In the genomic region with DNA sequence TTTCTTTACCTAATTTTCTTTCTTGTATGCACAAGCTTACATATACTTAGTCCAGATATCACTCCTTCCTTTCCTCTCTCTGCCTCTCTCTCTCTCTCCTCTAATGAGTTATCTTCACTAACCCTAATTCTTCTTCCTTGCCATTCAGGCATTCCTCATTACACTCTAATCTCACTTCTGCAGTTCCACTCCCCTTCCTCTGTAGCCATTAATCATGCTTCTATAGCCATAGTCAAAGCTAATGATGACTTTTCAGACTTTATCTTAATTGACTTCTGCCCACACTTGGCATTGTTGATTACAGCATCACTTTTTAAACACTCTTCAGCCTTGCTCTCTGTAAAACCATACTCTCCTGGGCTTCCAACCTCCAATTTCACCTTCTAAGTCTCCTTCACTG, we compare ENCODE assay signal across 1 cellular context.
A peak's percentile ranks its signal among the peaks of the same experiment; 100 is the strongest.
TF ChIP-seq lines count a peak whose summit lies in the region.

No MANE protein-coding gene starts in this region.

TF ChIP-seq in K562, 482 proteins besides CTCF, POLR2A, EP300 and RAD21 (continued from another document and continues in another):
- TF ChIP-seq, protein P1, sequence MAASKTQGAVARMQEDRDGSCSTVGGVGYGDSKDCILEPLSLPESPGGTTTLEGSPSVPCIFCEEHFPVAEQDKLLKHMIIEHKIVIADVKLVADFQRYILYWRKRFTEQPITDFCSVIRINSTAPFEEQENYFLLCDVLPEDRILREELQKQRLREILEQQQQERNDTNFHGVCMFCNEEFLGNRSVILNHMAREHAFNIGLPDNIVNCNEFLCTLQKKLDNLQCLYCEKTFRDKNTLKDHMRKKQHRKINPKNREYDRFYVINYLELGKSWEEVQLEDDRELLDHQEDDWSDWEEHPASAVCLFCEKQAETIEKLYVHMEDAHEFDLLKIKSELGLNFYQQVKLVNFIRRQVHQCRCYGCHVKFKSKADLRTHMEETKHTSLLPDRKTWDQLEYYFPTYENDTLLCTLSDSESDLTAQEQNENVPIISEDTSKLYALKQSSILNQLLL (CRISPR knock-in tag; IDR thresholded peaks at IDR 0.05; ENCODE audit: borderline replicate concordance): no peak
- TF ChIP-seq ZNF431 (CRISPR knock-in tag; IDR thresholded peaks at IDR 0.05) (no peak), SUPT5H (IDR thresholded peaks at IDR 0.05) (no peak), ETV6 (IDR thresholded peaks at IDR 0.05; ENCODE audit: borderline replicate concordance in 1 of 2, low read depth in 2 of 2, low read length in 1 of 2) (no peak), ETV6 (CRISPR knock-in tag; IDR thresholded peaks at IDR 0.05; ENCODE audit: borderline replicate concordance) (no peak), RBM22 (IDR thresholded peaks at IDR 0.05; ENCODE audit: low read depth, low read length, poor library complexity, severe bottlenecking) (no peak), ZNF740 (CRISPR knock-in tag; IDR thresholded peaks at IDR 0.05) (no peak), ZNF740 (tag; IDR thresholded peaks at IDR 0.05) (no peak), ARHGAP35 (IDR thresholded peaks at IDR 0.05; ENCODE audit: partially characterized antibody) (no peak), POLR2H (tag; IDR thresholded peaks at IDR 0.05; ENCODE audit: low read depth) (no peak), TAL1 (IDR thresholded peaks at IDR 0.05) (peak; percentile 94), TAF7 (tag; IDR thresholded peaks at IDR 0.05) (no peak), SRSF9 (IDR thresholded peaks at IDR 0.05; ENCODE audit: borderline replicate concordance, low read depth, low read length) (no peak), BRD9 (IDR thresholded peaks at IDR 0.05; ENCODE audit: low read depth, partially characterized antibody) (no peak), SIRT6 (IDR thresholded peaks at IDR 0.05; ENCODE audit: low read depth, low read length) (no peak), NEUROD1 (IDR thresholded peaks at IDR 0.05; ENCODE audit: borderline replicate concordance, low read depth, low read length, partially characterized antibody) (no peak), KLF1 (tag; IDR thresholded peaks at IDR 0.05) (no peak), ZFPM2 (CRISPR knock-in tag; IDR thresholded peaks at IDR 0.05) (no peak), KLF16 (IDR thresholded peaks at IDR 0.05) (peak; percentile 86), ZNF586 (CRISPR knock-in tag; conservative IDR thresholded peaks at IDR 0.05) (no peak), ZBTB43 (CRISPR knock-in tag; IDR thresholded peaks at IDR 0.05) (no peak), HMG20A (CRISPR knock-in tag; conservative IDR thresholded peaks at IDR 0.05) (0 out of 2 replicates have a peak, but pooled peaks have one; percentile 51), SAP30 (IDR thresholded peaks at IDR 0.05; ENCODE audit: borderline replicate concordance, insufficient read depth, low read depth, low read length, poor library complexity, severe bottlenecking) (no peak), POLR2B (IDR thresholded peaks at IDR 0.05; ENCODE audit: low read depth, partially characterized antibody) (no peak), WHSC1 (IDR thresholded peaks at IDR 0.05; ENCODE audit: low read length) (no peak), SMARCA4 (IDR thresholded peaks at IDR 0.05) (peak; percentile 93), ZNF212 (CRISPR knock-in tag; IDR thresholded peaks at IDR 0.05) (no peak), RBBP5 (IDR thresholded peaks at IDR 0.05; ENCODE audit: borderline replicate concordance, insufficient read depth, low read length, poor library complexity, severe bottlenecking) (no peak), PHF8 (IDR thresholded peaks at IDR 0.05; ENCODE audit: borderline replicate concordance, low read length) (no peak), PML (IDR thresholded peaks at IDR 0.05; ENCODE audit: low read length) (peak; percentile 89), ZNF140 (CRISPR knock-in tag; IDR thresholded peaks at IDR 0.05) (no peak), CBX5 (IDR thresholded peaks at IDR 0.05; ENCODE audit: borderline replicate concordance, low read depth) (no peak), BRF1 (IDR thresholded peaks at IDR 0.05; ENCODE audit: borderline replicate concordance, extremely low read depth, insufficient read length) (no peak), ZNF280A (IDR thresholded peaks at IDR 0.05; ENCODE audit: low read depth, partially characterized antibody) (no peak), SAFB2 (IDR thresholded peaks at IDR 0.05; ENCODE audit: borderline replicate concordance, low read depth, low read length, severe bottlenecking) (no peak), SMAD3 (CRISPR knock-in tag; conservative IDR thresholded peaks at IDR 0.05) (peak; percentile 75), SMAD4 (CRISPR knock-in tag; conservative IDR thresholded peaks at IDR 0.05) (peak; percentile 93), GATAD2A (IDR thresholded peaks at IDR 0.05) (peak; percentile 31; the same call in 1 of the 2 replicates), ZNF184 (CRISPR knock-in tag; IDR thresholded peaks at IDR 0.05) (no peak), L3MBTL2 (IDR thresholded peaks at IDR 0.05) (no peak), SREBF2 (CRISPR knock-in tag; IDR thresholded peaks at IDR 0.05) (no peak), ZNF165 (CRISPR knock-in tag; IDR thresholded peaks at IDR 0.05; ENCODE audit: borderline replicate concordance) (no peak), HSF4 (CRISPR knock-in tag; IDR thresholded peaks at IDR 0.05; ENCODE audit: borderline replicate concordance) (no peak), HDAC1 (IDR thresholded peaks at IDR 0.05) (peak in 1 of 2 experiments; percentile 94; a peak in 2 of 4 replicates), NFE2L1 (tag; IDR thresholded peaks at IDR 0.05; ENCODE audit: borderline replicate concordance, low read depth) (no peak), ZNF76 (CRISPR knock-in tag; IDR thresholded peaks at IDR 0.05; ENCODE audit: borderline replicate concordance) (no peak), THRA (IDR thresholded peaks at IDR 0.05) (no peak), DDX20 (tag; IDR thresholded peaks at IDR 0.05; ENCODE audit: low read depth) (no peak), NCOA4 (IDR thresholded peaks at IDR 0.05; ENCODE audit: partially characterized antibody) (no peak), RFX5 (IDR thresholded peaks at IDR 0.05; ENCODE audit: low read depth, low read length) (no peak), SMAD1 (IDR thresholded peaks at IDR 0.05; ENCODE audit: low read depth, low read length, partially characterized antibody) (no peak), SREBF1 (IDR thresholded peaks at IDR 0.05; ENCODE audit: borderline replicate concordance, low read depth, low read length) (no peak), ATF7 (IDR thresholded peaks at IDR 0.05) (0 out of 2 replicates have a peak, but pooled peaks have one; percentile 35), STAT5B (CRISPR knock-in tag; IDR thresholded peaks at IDR 0.05) (no peak), ZNF764 (CRISPR knock-in tag; IDR thresholded peaks at IDR 0.05; ENCODE audit: low read depth) (no peak)
- TF ChIP-seq, protein P2, sequence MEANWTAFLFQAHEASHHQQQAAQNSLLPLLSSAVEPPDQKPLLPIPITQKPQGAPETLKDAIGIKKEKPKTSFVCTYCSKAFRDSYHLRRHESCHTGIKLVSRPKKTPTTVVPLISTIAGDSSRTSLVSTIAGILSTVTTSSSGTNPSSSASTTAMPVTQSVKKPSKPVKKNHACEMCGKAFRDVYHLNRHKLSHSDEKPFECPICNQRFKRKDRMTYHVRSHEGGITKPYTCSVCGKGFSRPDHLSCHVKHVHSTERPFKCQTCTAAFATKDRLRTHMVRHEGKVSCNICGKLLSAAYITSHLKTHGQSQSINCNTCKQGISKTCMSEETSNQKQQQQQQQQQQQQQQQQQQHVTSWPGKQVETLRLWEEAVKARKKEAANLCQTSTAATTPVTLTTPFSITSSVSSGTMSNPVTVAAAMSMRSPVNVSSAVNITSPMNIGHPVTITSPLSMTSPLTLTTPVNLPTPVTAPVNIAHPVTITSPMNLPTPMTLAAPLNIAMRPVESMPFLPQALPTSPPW (CRISPR knock-in tag; IDR thresholded peaks at IDR 0.05): peak; percentile 52
- TF ChIP-seq, protein P3, sequence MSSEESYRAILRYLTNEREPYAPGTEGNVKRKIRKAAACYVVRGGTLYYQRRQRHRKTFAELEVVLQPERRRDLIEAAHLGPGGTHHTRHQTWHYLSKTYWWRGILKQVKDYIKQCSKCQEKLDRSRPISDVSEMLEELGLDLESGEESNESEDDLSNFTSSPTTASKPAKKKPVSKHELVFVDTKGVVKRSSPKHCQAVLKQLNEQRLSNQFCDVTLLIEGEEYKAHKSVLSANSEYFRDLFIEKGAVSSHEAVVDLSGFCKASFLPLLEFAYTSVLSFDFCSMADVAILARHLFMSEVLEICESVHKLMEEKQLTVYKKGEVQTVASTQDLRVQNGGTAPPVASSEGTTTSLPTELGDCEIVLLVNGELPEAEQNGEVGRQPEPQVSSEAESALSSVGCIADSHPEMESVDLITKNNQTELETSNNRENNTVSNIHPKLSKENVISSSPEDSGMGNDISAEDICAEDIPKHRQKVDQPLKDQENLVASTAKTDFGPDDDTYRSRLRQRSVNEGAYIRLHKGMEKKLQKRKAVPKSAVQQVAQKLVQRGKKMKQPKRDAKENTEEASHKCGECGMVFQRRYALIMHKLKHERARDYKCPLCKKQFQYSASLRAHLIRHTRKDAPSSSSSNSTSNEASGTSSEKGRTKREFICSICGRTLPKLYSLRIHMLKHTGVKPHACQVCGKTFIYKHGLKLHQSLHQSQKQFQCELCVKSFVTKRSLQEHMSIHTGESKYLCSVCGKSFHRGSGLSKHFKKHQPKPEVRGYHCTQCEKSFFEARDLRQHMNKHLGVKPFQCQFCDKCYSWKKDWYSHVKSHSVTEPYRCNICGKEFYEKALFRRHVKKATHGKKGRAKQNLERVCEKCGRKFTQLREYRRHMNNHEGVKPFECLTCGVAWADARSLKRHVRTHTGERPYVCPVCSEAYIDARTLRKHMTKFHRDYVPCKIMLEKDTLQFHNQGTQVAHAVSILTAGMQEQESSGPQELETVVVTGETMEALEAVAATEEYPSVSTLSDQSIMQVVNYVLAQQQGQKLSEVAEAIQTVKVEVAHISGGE (CRISPR knock-in tag; IDR thresholded peaks at IDR 0.05): no peak
- TF ChIP-seq, protein P4, sequence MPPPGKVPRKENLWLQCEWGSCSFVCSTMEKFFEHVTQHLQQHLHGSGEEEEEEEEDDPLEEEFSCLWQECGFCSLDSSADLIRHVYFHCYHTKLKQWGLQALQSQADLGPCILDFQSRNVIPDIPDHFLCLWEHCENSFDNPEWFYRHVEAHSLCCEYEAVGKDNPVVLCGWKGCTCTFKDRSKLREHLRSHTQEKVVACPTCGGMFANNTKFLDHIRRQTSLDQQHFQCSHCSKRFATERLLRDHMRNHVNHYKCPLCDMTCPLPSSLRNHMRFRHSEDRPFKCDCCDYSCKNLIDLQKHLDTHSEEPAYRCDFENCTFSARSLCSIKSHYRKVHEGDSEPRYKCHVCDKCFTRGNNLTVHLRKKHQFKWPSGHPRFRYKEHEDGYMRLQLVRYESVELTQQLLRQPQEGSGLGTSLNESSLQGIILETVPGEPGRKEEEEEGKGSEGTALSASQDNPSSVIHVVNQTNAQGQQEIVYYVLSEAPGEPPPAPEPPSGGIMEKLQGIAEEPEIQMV (tag; conservative IDR thresholded peaks at IDR 0.05; ENCODE audit: low read depth): no peak
- TF ChIP-seq, protein P5, sequence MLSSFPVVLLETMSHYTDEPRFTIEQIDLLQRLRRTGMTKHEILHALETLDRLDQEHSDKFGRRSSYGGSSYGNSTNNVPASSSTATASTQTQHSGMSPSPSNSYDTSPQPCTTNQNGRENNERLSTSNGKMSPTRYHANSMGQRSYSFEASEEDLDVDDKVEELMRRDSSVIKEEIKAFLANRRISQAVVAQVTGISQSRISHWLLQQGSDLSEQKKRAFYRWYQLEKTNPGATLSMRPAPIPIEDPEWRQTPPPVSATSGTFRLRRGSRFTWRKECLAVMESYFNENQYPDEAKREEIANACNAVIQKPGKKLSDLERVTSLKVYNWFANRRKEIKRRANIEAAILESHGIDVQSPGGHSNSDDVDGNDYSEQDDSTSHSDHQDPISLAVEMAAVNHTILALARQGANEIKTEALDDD (IDR thresholded peaks at IDR 0.05): no peak
